In the genomic region with DNA sequence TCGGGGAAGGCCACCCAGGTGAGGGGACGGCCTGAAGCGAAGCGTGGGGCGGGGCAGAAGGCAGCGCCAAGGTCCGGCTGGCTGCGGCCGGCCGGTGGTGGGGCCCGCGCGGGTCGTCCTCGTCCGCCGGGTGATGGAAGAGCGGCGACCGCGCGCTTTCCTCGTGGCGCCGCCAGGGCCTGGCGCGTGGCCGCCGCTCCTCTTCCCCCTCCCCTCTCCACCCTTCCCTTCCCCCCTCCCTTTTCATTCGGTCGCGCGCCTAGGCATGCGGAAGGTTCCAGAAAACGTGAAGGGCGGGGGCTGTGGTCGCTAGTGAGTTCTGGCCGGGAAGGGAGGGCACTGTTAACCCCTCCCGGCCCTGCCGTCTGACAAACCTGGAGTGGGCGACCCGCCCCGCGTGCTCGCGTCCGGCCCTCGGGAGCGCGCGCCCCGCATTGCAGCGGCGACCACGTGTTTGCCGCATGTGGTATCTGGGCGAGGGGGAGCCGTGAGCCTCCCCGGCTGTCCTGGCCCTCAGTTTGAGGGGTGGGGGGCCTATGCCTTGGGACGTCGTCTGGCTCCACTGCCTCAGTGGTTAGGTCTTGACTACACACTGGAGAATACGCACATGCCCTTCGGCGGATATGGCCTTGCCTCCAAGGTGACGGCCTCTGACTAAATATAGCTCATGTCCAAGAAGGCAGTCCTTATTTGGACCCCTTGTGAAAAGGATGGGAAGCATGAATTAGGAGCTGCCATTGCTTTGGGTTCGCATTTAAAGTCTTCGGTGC, we compare ENCODE assay signal across 1 cellular context.
TF ChIP-seq lines count a peak whose summit lies in the region.

No MANE protein-coding gene starts in this region.

TF ChIP-seq in HEK293, 187 proteins besides CTCF, POLR2A, EP300 and RAD21 (continued from another document):
- TF ChIP-seq, protein P1, sequence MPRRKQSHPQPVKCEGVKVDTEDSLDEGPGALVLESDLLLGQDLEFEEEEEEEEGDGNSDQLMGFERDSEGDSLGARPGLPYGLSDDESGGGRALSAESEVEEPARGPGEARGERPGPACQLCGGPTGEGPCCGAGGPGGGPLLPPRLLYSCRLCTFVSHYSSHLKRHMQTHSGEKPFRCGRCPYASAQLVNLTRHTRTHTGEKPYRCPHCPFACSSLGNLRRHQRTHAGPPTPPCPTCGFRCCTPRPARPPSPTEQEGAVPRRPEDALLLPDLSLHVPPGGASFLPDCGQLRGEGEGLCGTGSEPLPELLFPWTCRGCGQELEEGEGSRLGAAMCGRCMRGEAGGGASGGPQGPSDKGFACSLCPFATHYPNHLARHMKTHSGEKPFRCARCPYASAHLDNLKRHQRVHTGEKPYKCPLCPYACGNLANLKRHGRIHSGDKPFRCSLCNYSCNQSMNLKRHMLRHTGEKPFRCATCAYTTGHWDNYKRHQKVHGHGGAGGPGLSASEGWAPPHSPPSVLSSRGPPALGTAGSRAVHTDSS (tag by site-specific recombination; IDR thresholded peaks at IDR 0.05) = no peak
- peak; percentile 34; the same call in 1 of the 2 replicates for TF ChIP-seq EGR2 (tag by site-specific recombination; IDR thresholded peaks at IDR 0.05; ENCODE audit: low read depth)
- TF ChIP-seq ZBTB1 (tag by site-specific recombination; IDR thresholded peaks at IDR 0.05) = no peak
- TF ChIP-seq ZSCAN30 (tag by site-specific recombination; IDR thresholded peaks at IDR 0.05) = no peak
- TF ChIP-seq SALL2 (tag by site-specific recombination; IDR thresholded peaks at IDR 0.05; ENCODE audit: borderline replicate concordance) = 0 out of 2 replicates have a peak, but pooled peaks have one; percentile 6
- TF ChIP-seq, protein P2, sequence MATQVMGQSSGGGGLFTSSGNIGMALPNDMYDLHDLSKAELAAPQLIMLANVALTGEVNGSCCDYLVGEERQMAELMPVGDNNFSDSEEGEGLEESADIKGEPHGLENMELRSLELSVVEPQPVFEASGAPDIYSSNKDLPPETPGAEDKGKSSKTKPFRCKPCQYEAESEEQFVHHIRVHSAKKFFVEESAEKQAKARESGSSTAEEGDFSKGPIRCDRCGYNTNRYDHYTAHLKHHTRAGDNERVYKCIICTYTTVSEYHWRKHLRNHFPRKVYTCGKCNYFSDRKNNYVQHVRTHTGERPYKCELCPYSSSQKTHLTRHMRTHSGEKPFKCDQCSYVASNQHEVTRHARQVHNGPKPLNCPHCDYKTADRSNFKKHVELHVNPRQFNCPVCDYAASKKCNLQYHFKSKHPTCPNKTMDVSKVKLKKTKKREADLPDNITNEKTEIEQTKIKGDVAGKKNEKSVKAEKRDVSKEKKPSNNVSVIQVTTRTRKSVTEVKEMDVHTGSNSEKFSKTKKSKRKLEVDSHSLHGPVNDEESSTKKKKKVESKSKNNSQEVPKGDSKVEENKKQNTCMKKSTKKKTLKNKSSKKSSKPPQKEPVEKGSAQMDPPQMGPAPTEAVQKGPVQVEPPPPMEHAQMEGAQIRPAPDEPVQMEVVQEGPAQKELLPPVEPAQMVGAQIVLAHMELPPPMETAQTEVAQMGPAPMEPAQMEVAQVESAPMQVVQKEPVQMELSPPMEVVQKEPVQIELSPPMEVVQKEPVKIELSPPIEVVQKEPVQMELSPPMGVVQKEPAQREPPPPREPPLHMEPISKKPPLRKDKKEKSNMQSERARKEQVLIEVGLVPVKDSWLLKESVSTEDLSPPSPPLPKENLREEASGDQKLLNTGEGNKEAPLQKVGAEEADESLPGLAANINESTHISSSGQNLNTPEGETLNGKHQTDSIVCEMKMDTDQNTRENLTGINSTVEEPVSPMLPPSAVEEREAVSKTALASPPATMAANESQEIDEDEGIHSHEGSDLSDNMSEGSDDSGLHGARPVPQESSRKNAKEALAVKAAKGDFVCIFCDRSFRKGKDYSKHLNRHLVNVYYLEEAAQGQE (tag by site-specific recombination; IDR thresholded peaks at IDR 0.05) = no peak
- no peak for TF ChIP-seq ZNF529 (tag by site-specific recombination; IDR thresholded peaks at IDR 0.05; ENCODE audit: insufficient replicate concordance)
- TF ChIP-seq, protein P3, sequence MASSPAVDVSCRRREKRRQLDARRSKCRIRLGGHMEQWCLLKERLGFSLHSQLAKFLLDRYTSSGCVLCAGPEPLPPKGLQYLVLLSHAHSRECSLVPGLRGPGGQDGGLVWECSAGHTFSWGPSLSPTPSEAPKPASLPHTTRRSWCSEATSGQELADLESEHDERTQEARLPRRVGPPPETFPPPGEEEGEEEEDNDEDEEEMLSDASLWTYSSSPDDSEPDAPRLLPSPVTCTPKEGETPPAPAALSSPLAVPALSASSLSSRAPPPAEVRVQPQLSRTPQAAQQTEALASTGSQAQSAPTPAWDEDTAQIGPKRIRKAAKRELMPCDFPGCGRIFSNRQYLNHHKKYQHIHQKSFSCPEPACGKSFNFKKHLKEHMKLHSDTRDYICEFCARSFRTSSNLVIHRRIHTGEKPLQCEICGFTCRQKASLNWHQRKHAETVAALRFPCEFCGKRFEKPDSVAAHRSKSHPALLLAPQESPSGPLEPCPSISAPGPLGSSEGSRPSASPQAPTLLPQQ (tag by site-specific recombination; IDR thresholded peaks at IDR 0.05) = no peak; the same call in 1 of the 2 replicates
- peak; percentile 44; the same call in 1 of the 2 replicates for TF ChIP-seq KLF16 (tag by site-specific recombination; IDR thresholded peaks at IDR 0.05)
- peak; percentile 21; the same call in 1 of the 2 replicates for TF ChIP-seq MEIS1 (CRISPR knock-in tag; IDR thresholded peaks at IDR 0.05; ENCODE audit: borderline replicate concordance)
- peak; percentile 45; the same call in 1 of the 2 replicates for TF ChIP-seq HOXC10 (CRISPR knock-in tag; IDR thresholded peaks at IDR 0.05)
- TF ChIP-seq, protein P4, sequence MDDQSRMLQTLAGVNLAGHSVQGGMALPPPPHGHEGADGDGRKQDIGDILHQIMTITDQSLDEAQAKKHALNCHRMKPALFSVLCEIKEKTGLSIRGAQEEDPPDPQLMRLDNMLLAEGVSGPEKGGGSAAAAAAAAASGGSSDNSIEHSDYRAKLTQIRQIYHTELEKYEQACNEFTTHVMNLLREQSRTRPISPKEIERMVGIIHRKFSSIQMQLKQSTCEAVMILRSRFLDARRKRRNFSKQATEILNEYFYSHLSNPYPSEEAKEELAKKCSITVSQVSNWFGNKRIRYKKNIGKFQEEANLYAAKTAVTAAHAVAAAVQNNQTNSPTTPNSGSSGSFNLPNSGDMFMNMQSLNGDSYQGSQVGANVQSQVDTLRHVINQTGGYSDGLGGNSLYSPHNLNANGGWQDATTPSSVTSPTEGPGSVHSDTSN (CRISPR knock-in tag; IDR thresholded peaks at IDR 0.05) = peak; percentile 49; the same call in 1 of the 2 replicates
- TF ChIP-seq ZFHX2 (tag by site-specific recombination; conservative IDR thresholded peaks at IDR 0.05) = peak; percentile 20; the same call in 1 of the 2 replicates
- TF ChIP-seq, protein P5, sequence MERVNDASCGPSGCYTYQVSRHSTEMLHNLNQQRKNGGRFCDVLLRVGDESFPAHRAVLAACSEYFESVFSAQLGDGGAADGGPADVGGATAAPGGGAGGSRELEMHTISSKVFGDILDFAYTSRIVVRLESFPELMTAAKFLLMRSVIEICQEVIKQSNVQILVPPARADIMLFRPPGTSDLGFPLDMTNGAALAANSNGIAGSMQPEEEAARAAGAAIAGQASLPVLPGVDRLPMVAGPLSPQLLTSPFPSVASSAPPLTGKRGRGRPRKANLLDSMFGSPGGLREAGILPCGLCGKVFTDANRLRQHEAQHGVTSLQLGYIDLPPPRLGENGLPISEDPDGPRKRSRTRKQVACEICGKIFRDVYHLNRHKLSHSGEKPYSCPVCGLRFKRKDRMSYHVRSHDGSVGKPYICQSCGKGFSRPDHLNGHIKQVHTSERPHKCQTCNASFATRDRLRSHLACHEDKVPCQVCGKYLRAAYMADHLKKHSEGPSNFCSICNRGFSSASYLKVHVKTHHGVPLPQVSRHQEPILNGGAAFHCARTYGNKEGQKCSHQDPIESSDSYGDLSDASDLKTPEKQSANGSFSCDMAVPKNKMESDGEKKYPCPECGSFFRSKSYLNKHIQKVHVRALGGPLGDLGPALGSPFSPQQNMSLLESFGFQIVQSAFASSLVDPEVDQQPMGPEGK (tag by site-specific recombination; IDR thresholded peaks at IDR 0.05) = peak; percentile 72
- no peak for TF ChIP-seq ZNF292 (tag by site-specific recombination; IDR thresholded peaks at IDR 0.05; ENCODE audit: borderline replicate concordance, low read depth)
- peak; percentile 36; the same call in 1 of the 2 replicates for TF ChIP-seq GLIS2 (tag by site-specific recombination; IDR thresholded peaks at IDR 0.05)
- TF ChIP-seq KLF9 (tag by site-specific recombination; IDR thresholded peaks at IDR 0.05; ENCODE audit: low read depth) = peak; percentile 23; the same call in 1 of the 2 replicates
- peak; percentile 33; the same call in 1 of the 2 replicates for TF ChIP-seq ZFP37 (tag by site-specific recombination; IDR thresholded peaks at IDR 0.05)
- TF ChIP-seq ZNF2 (tag by site-specific recombination; IDR thresholded peaks at IDR 0.05) = peak; percentile 8; the same call in 1 of the 2 replicates
